11 cellular contexts compared by ENCODE assay signal in the genomic region with DNA sequence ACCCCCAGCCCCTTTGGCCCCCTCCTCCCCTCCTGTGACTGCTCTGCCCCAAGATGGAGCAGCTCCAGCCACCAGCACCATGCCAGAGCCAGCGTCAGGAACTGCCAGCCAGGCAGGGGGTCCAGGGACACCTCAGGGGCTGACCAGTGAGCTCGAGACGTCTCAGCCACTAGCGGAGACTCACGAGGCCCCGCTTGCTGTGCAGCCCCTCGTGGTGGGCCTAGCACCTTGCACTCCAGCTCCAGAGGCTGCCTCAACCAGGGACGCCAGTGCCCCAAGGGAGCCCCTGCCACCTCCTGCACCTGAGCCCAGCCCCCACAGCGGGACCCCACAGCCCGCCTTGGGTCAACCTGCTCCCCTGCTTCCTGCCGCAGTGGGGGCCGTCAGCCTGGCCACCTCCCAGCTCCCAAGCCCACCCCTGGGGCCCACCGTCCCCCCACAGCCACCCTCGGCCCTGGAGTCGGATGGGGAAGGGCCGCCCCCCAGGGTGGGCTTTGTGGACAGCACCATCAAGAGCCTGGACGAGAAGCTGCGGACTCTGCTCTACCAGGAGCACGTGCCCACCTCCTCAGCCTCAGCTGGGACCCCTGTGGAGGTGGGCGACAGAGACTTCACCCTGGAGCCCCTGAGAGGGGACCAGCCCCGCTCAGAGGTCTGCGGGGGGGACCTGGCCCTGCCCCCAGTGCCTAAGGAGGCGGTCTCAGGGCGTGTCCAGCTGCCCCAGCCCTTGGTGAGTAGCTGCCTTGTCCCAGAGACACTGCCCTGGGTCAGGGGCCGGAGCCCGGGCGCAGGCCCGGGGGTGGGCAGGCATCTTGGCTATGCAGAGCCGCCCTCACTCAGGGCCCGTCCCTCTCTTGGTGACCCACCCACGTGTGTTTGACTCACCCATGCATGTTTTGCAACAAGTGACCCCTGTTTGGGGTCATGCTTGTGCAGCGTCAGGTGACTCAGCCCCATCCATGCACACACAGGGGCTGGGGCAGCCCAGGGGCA.
A peak's percentile ranks its signal among the peaks of the same experiment; 100 is the strongest.
DNase-seq lines count a peak whose midpoint lies in the region; ATAC-seq, FAIRE-seq and TF ChIP-seq lines count a peak whose summit lies in the region.
"Had no signal": no experiment of that assay in that cellular context is flagged by ENCODE, and none has a peak within 500 bp of the region (broad histone marks: within the 10 kb centered on the region; RNA-seq: fewer than 3 reads in every experiment).

No MANE protein-coding gene starts in this region.

- peaks cover 14% of the 10 kb centered on the region for H3K4me1 ChIP-seq in A549
- H3K4me1 ChIP-seq in aorta (ENCODE audit: control insufficient read depth in 1 of 2, insufficient read depth in 2 of 2, low read length in 2 of 2), result no peaks in the 10 kb centered on the region

- TF ChIP-seq CTCF in A549 (IDR thresholded peaks at IDR 0.05) (no peak), brain microvascular endothelial cell (IDR thresholded peaks at IDR 0.05; ENCODE audit: low read depth, low read length, missing control alignments) (no peak)

- peak; percentile 82 for ATAC-seq in A549
- ATAC-seq in left colon, result peak; percentile 11
- ATAC-seq in GM18909 (IDR thresholded peaks at IDR 0.05; ENCODE audit: poor library complexity, unreplicated experiment), result no peak
- ATAC-seq in aorta (ENCODE audit: low FRiP score), result no peak
- ATAC-seq: stimulated activated effector memory CD8-positive, alpha-beta T cell treated with anti-CD3 and anti-CD28 coated beads, Interleukin-12 subunit alpha, Interleukin-12 subunit beta, amount 100 ng/mL, for 72 hours had no signal

- no peak for TF ChIP-seq EP300 in A549 (IDR thresholded peaks at IDR 0.05)

- in situ Hi-C loops in brain microvascular endothelial cell (cut with HindIII; ENCODE audit: low pct_ligation_motif_present, low sequenced_read_pairs), result no loop called here

- 59% methylated on average over 9 of the region's 32 CpGs for WGBS in A549 (ENCODE audit: missing lambda C conversion rate)
- 64 to 75% methylated on average over 27 to 32 of the region's 32 CpGs for WGBS in aorta, 2 donors

- POLR2A ChIA-PET in A549 (lab: Yijun Ruan, JAX), result no interaction called here

- no peak for TF ChIP-seq RAD21 in A549 (conservative IDR thresholded peaks at IDR 0.05 in 1 of 2, IDR thresholded peaks at IDR 0.05 in 1 of 2)

- peak overlapping the region; percentile 45 for H3K4me2 ChIP-seq in A549

- H3K4me3 ChIP-seq in A549, result no peak overlapping the region
- H3K4me3 ChIP-seq in brain microvascular endothelial cell (ENCODE audit: low read depth, low read length), result no peak overlapping the region
- H3K4me3 ChIP-seq in aorta (ENCODE audit: low read length in 2 of 2), result no peak overlapping the region

- H3K27ac ChIP-seq in A549, result peak overlapping the region; percentile 64 to 85; a peak in 5 of 6 replicates
- H3K27ac ChIP-seq in brain microvascular endothelial cell, result no peak overlapping the region
- H3K27ac ChIP-seq in aorta (ENCODE audit: low read depth in 1 of 2, low read length in 2 of 2), result no peak overlapping the region

- H3K27me3 ChIP-seq in brain microvascular endothelial cell (replicated peaks) (no peaks in the 10 kb centered on the region), aorta (ENCODE audit: control insufficient read depth in 1 of 2, insufficient read depth in 2 of 2, low read length in 1 of 2) (no peaks in the 10 kb centered on the region)

- CTCF ChIA-PET in A549 (lab: Yijun Ruan, JAX), result interaction anchor here (0.6 to 2.9 kb wide), 8 partner anchors 9 to 286 kb away, joined by 3 to 15 read pairs (median 4); no protein-coding TSS in a partner anchor

- no peak for TF ChIP-seq POLR2A in A549 (IDR thresholded peaks at IDR 0.05; ENCODE audit: low read length)

- H3K36me3 ChIP-seq in brain microvascular endothelial cell (replicated peaks), result no peaks in the 10 kb centered on the region
- no peaks in the 10 kb centered on the region for H3K36me3 ChIP-seq in aorta (ENCODE audit: control insufficient read depth in 1 of 2, insufficient read depth in 2 of 2, low read length in 1 of 2)

- intact Hi-C loops in left colon (cut with DNase I, micrococcal nuclease) (no loop called here), aorta (cut with DNase I) (no loop called here)

- FAIRE-seq in A549 (lab: Jason Lieb, UNC), result no peak
- FAIRE-seq: small intestine had no signal

- DNase-seq in A549 (ENCODE audit: low read depth in 1 of 2, low spot score in 1 of 2), result peak; percentile 50 to 52
- peak; percentile 57 for DNase-seq in HPDE6-E6E7 (ENCODE audit: extremely low spot score)
- DNase-seq in brain microvascular endothelial cell, result peak; percentile 9
- peak in 1 of 2 donors; percentile 23 for DNase-seq in left colon
- no peak for DNase-seq in stimulated activated CD4-positive, alpha-beta T cell treated with anti-CD3 and anti-CD28 coated beads, Interleukin-4, amount 100 ng/mL, for 24 hours
- DNase-seq in stimulated activated CD4-positive, alpha-beta T cell treated with anti-CD3 and anti-CD28 coated beads, Interleukin-2, amount 100 ng/mL, for 48 hours, result no peak
- no peak for DNase-seq in aorta
- DNase-seq: NCI-H524 treated with DMSO at 0.1 percent for 48 hours, small intestine had no signal

- H3K9me3 ChIP-seq in A549 (no peaks in the 10 kb centered on the region), aorta (ENCODE audit: control insufficient read depth, low read length) (no peaks in the 10 kb centered on the region)

TF ChIP-seq in A549, 52 proteins besides CTCF, POLR2A, EP300 and RAD21:
- TF ChIP-seq CHD4 (IDR thresholded peaks at IDR 0.05; ENCODE audit: borderline replicate concordance), result no peak
- peak; percentile 16; the same call in 1 of the 2 replicates for TF ChIP-seq FOSL2 (IDR thresholded peaks at IDR 0.05)
- TF ChIP-seq FOSL2 (CRISPR knock-in tag; IDR thresholded peaks at IDR 0.05), result peak; percentile 83
- TF ChIP-seq, protein P1, sequence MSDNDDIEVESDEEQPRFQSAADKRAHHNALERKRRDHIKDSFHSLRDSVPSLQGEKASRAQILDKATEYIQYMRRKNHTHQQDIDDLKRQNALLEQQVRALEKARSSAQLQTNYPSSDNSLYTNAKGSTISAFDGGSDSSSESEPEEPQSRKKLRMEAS (IDR thresholded peaks at IDR 0.05), result peak; percentile 56
- TF ChIP-seq, protein P2, sequence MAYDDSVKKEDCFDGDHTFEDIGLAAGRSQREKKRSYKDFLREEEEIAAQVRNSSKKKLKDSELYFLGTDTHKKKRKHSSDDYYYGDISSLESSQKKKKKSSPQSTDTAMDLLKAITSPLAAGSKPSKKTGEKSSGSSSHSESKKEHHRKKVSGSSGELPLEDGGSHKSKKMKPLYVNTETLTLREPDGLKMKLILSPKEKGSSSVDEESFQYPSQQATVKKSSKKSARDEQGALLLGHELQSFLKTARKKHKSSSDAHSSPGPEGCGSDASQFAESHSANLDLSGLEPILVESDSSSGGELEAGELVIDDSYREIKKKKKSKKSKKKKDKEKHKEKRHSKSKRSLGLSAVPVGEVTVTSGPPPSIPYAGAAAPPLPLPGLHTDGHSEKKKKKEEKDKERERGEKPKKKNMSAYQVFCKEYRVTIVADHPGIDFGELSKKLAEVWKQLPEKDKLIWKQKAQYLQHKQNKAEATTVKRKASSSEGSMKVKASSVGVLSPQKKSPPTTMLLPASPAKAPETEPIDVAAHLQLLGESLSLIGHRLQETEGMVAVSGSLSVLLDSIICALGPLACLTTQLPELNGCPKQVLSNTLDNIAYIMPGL (CRISPR knock-in tag; IDR thresholded peaks at IDR 0.05; ENCODE audit: borderline replicate concordance), result no peak
- no peak for TF ChIP-seq HOXB5 (CRISPR knock-in tag; IDR thresholded peaks at IDR 0.05)
- no peak for TF ChIP-seq EHMT2 (IDR thresholded peaks at IDR 0.05; ENCODE audit: low read depth)
- no peak for TF ChIP-seq RARB (CRISPR knock-in tag; IDR thresholded peaks at IDR 0.05)
- TF ChIP-seq CEBPB (IDR thresholded peaks at IDR 0.05), result peak in 1 of 2 experiments; percentile 66; a peak in 2 of 4 replicates
- no peak for TF ChIP-seq TFCP2L1 (CRISPR knock-in tag; IDR thresholded peaks at IDR 0.05)
- no peak for TF ChIP-seq PBX3 (IDR thresholded peaks at IDR 0.05)
- TF ChIP-seq KDM1A (IDR thresholded peaks at IDR 0.05; ENCODE audit: low read depth), result no peak
- TF ChIP-seq FOXS1 (CRISPR knock-in tag; IDR thresholded peaks at IDR 0.05), result no peak
- no peak for TF ChIP-seq HOXA7 (CRISPR knock-in tag; IDR thresholded peaks at IDR 0.05)
- no peak for TF ChIP-seq JUN (IDR thresholded peaks at IDR 0.05)
- TF ChIP-seq, protein P3, sequence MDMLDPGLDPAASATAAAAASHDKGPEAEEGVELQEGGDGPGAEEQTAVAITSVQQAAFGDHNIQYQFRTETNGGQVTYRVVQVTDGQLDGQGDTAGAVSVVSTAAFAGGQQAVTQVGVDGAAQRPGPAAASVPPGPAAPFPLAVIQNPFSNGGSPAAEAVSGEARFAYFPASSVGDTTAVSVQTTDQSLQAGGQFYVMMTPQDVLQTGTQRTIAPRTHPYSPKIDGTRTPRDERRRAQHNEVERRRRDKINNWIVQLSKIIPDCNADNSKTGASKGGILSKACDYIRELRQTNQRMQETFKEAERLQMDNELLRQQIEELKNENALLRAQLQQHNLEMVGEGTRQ (IDR thresholded peaks at IDR 0.05), result peak; percentile 60
- no peak for TF ChIP-seq MYC (IDR thresholded peaks at IDR 0.05; ENCODE audit: borderline replicate concordance, low read length)
- 0 out of 2 replicates have a peak, but pooled peaks have one; percentile 24 for TF ChIP-seq JUNB (IDR thresholded peaks at IDR 0.05)

Comparison
In these comparisons a context has a peak if more than half of its experiments do, and no peak if none do; other contexts are left out.
1. ATAC-seq: peak in A549 (2 of 2) and left colon (single experiment); none in GM18909 (single experiment) and aorta (single experiment).
2. DNase-seq: peak in A549 (2 of 2), HPDE6-E6E7 (single experiment) and brain microvascular endothelial cell (single experiment); none in stimulated activated CD4-positive, alpha-beta T cell treated with anti-CD3 and anti-CD28 coated beads, Interleukin-4, amount 100 ng/mL, for 24 hours (single experiment), stimulated activated CD4-positive, alpha-beta T cell treated with anti-CD3 and anti-CD28 coated beads, Interleukin-2, amount 100 ng/mL, for 48 hours (0 of 2) and aorta (0 of 2).
3. H3K27ac ChIP-seq: peak in A549 (2 of 2); none in brain microvascular endothelial cell (single experiment) and aorta (0 of 2).